In the genomic region with DNA sequence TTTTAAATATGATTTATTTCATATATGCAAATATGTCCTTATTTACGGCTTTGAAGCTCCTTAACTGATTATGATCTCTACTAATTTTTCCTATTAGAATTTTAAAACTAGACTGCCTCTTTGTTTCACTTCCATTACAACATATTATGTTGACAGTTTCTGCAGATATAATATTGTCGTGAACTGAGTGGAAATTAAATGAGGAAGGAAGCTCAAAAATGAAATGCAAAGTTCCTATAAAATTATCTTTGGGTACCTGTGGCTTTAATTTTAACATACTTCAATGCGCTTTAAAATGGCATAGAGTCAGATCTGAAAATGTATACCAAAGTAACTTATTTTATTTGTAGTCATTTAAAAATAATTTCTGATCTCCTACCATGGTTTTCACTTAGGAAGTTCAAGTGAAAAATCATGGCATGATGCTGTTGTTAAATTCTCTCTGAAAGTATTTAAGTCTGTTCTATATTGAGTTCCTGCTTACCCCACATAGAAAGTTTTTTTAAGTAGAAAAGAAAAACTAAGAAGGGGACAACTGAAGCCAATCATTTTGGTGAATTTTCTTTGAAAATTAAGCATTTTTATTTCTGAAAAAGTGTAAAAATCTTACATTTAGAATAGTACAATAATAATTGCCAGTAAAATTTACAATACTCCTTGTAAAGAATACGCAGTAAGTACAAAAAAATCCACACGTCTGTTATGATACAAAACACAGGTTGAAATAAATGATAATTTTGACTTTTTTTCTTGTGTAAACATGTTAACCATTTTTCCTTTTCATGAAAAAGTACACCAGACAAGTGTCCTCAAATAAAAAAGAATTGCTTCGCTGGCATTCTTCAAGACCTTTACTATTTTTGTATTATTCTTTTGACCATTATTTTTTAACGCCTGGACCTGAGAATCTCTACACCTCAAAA, we compare ENCODE assay signal across 9 cellular contexts. TPM values are rescaled to one million over a fixed set of nuclear protein-coding genes. Genes with fewer than 3 reads are reported as not detected.
DNase-seq lines count a peak whose midpoint lies in the region; ATAC-seq and TF ChIP-seq lines count a peak whose summit lies in the region.
"Had no signal": no experiment of that assay in that cellular context is flagged by ENCODE, and none has a peak within 500 bp of the region (broad histone marks: within the 10 kb centered on the region; RNA-seq: fewer than 3 reads in every experiment).

No MANE protein-coding gene starts in this region.

- H3K36me3 Mint-ChIP-seq in activated CD4-positive, alpha-beta memory T cell treated with anti-CD3 and anti-CD28 coated beads, Interleukin-2, amount 10 ng/mL, durations not matched to agents 7 days and 5 days (ENCODE audit: low read depth), result peaks cover 12% of the 10 kb centered on the region
- peaks cover 18% of the 10 kb centered on the region for H3K36me3 Mint-ChIP-seq in activated CD4-positive, alpha-beta memory T cell treated with anti-CD3 and anti-CD28 coated beads for 36 hours
- peaks cover 1 to 5% of the 10 kb centered on the region in 2 donors for H3K36me3 Mint-ChIP-seq in stimulated activated naive B cell treated with anti-CD40 and anti-IgM and Interleukin-4, amounts not matched to agents 10 μg/mL and 1 μg/mL and 100 μg/mL, for 72 hours

- peak overlapping the region; percentile 62 for H3K4me3 Mint-ChIP-seq in activated CD4-positive, alpha-beta memory T cell treated with anti-CD3 and anti-CD28 coated beads, Interleukin-2, amount 10 ng/mL, durations not matched to agents 7 days and 5 days
- H3K4me3 Mint-ChIP-seq in activated CD4-positive, alpha-beta memory T cell treated with anti-CD3 and anti-CD28 coated beads for 36 hours, result no peak overlapping the region
- peak overlapping the region in 1 of 2 donors; percentile 79 for H3K4me3 Mint-ChIP-seq in stimulated activated naive B cell treated with anti-CD40 and anti-IgM and Interleukin-4, amounts not matched to agents 10 μg/mL and 1 μg/mL and 100 μg/mL, for 72 hours

- POLR2A ChIA-PET in activated CD4-positive, alpha-beta memory T cell treated with anti-CD3 and anti-CD28 coated beads, Interleukin-2, amount 10 ng/mL, durations not matched to agents 7 days and 5 days (lab: Charles Lee), result no interaction called here
- POLR2A ChIA-PET in activated CD4-positive, alpha-beta memory T cell treated with anti-CD3 and anti-CD28 coated beads for 36 hours (lab: Charles Lee), result no interaction called here

- peaks cover 10% of the 10 kb centered on the region for H3K27me3 ChIP-seq in WERI-Rb-1 (ENCODE audit: insufficient read depth, low read depth, severe bottlenecking)

- no peak overlapping the region for H3K27ac Mint-ChIP-seq in activated CD4-positive, alpha-beta memory T cell treated with anti-CD3 and anti-CD28 coated beads, Interleukin-2, amount 10 ng/mL, durations not matched to agents 7 days and 5 days
- no peak overlapping the region for H3K27ac Mint-ChIP-seq in activated CD4-positive, alpha-beta memory T cell treated with anti-CD3 and anti-CD28 coated beads for 36 hours
- peak overlapping the region; percentile 91 for H3K27ac Mint-ChIP-seq in stimulated activated naive B cell treated with anti-CD40 and anti-IgM and Interleukin-4, amounts not matched to agents 10 μg/mL and 1 μg/mL and 100 μg/mL, for 72 hours

- H3K27ac ChIP-seq in WERI-Rb-1, result peak overlapping the region; percentile 61

- H3K36me3 ChIP-seq in WERI-Rb-1, result peaks cover 8% of the 10 kb centered on the region

- peaks cover 83% of the 10 kb centered on the region for H3K27me3 Mint-ChIP-seq in activated CD4-positive, alpha-beta memory T cell treated with anti-CD3 and anti-CD28 coated beads, Interleukin-2, amount 10 ng/mL, durations not matched to agents 7 days and 5 days
- peaks cover 75% of the 10 kb centered on the region for H3K27me3 Mint-ChIP-seq in activated CD4-positive, alpha-beta memory T cell treated with anti-CD3 and anti-CD28 coated beads for 36 hours
- H3K27me3 Mint-ChIP-seq in stimulated activated naive B cell treated with anti-CD40 and anti-IgM and Interleukin-4, amounts not matched to agents 10 μg/mL and 1 μg/mL and 100 μg/mL, for 72 hours, result peaks cover 53 to 67% of the 10 kb centered on the region in 2 donors

- DNase-seq in activated CD4-positive, alpha-beta memory T cell treated with anti-CD3 and anti-CD28 coated beads, Interleukin-2, amount 10 ng/mL, durations not matched to agents 7 days and 5 days, result no peak
- no peak for DNase-seq in activated CD4-positive, alpha-beta memory T cell treated with anti-CD3 and anti-CD28 coated beads for 36 hours
- no peak for DNase-seq in WERI-Rb-1
- DNase-seq in fibroblast of the aortic adventitia (ENCODE audit: low read depth), result peak; percentile 39
- DNase-seq in stimulated activated naive B cell treated with anti-CD40 and anti-IgM and Interleukin-4, amounts not matched to agents 10 μg/mL and 1 μg/mL and 100 μg/mL, for 72 hours, result no peak
- DNase-seq in Right ventricle myocardium superior, result no peak
- DNase-seq in cerebellar nuclear complex (lab: John Stamatoyannopoulos, UW), result no peak
- DNase-seq in SIG-M5 (lab: John Stamatoyannopoulos, UW), result no peak
- DNase-seq: SHP77 treated with DMSO at 0.1 percent for 48 hours had no signal

- no peak for ATAC-seq in stimulated activated naive B cell treated with anti-CD40 and anti-IgM and Interleukin-4, amounts not matched to agents 10 μg/mL and 1 μg/mL and 100 μg/mL, for 72 hours (replicated peaks)
- ATAC-seq in Right ventricle myocardium superior (ENCODE audit: poor library complexity), result no peak

- intact Hi-C loops in activated CD4-positive, alpha-beta memory T cell treated with anti-CD3 and anti-CD28 coated beads for 36 hours (cut with micrococcal nuclease), result loop anchor here (2.0 to 5.0 kb wide), 3 partner anchors 53 to 489 kb away; partner anchors contain the start of genes BTF3 and FCHO2
- intact Hi-C loops in Right ventricle myocardium superior (cut with DNase I), result no loop called here

- no peaks in the 10 kb centered on the region for H3K9me3 Mint-ChIP-seq in activated CD4-positive, alpha-beta memory T cell treated with anti-CD3 and anti-CD28 coated beads, Interleukin-2, amount 10 ng/mL, durations not matched to agents 7 days and 5 days
- H3K9me3 Mint-ChIP-seq in activated CD4-positive, alpha-beta memory T cell treated with anti-CD3 and anti-CD28 coated beads for 36 hours, result no peaks in the 10 kb centered on the region
- H3K9me3 Mint-ChIP-seq in stimulated activated naive B cell treated with anti-CD40 and anti-IgM and Interleukin-4, amounts not matched to agents 10 μg/mL and 1 μg/mL and 100 μg/mL, for 72 hours, result peaks cover 4 to 6% of the 10 kb centered on the region in 2 donors

- H3K4me3 ChIP-seq in WERI-Rb-1 (ENCODE audit: low read depth, low read length) (peak overlapping the region; percentile 88), fibroblast of the aortic adventitia (ENCODE audit: low read depth, low read length) (peak overlapping the region; percentile 78)

- CTCF ChIA-PET in activated CD4-positive, alpha-beta memory T cell treated with anti-CD3 and anti-CD28 coated beads, Interleukin-2, amount 10 ng/mL, durations not matched to agents 7 days and 5 days (lab: Charles Lee), result interaction anchor here (1.0 to 1.3 kb wide), 2 partner anchors 9 to 230 kb away, joined by 5 read pairs; no protein-coding TSS in a partner anchor
- CTCF ChIA-PET in activated CD4-positive, alpha-beta memory T cell treated with anti-CD3 and anti-CD28 coated beads for 36 hours (lab: Charles Lee), result no interaction called here

- TF ChIP-seq CTCF in WERI-Rb-1 (IDR thresholded peaks at IDR 0.05; ENCODE audit: low read depth, low read length), result no peak
- no peak for TF ChIP-seq CTCF in fibroblast of the aortic adventitia (IDR thresholded peaks at IDR 0.05; ENCODE audit: insufficient read depth, low read length)

- H3K9me3 ChIP-seq in WERI-Rb-1 (ENCODE audit: severe bottlenecking), result no peaks in the 10 kb centered on the region

- H3K4me1 Mint-ChIP-seq in activated CD4-positive, alpha-beta memory T cell treated with anti-CD3 and anti-CD28 coated beads, Interleukin-2, amount 10 ng/mL, durations not matched to agents 7 days and 5 days, result peaks cover 25% of the 10 kb centered on the region
- peaks cover 20% of the 10 kb centered on the region for H3K4me1 Mint-ChIP-seq in activated CD4-positive, alpha-beta memory T cell treated with anti-CD3 and anti-CD28 coated beads for 36 hours (ENCODE audit: low read depth)
- H3K4me1 Mint-ChIP-seq in stimulated activated naive B cell treated with anti-CD40 and anti-IgM and Interleukin-4, amounts not matched to agents 10 μg/mL and 1 μg/mL and 100 μg/mL, for 72 hours, result peaks cover 6 to 35% of the 10 kb centered on the region in 2 donors

RNA-seq across cellular contexts. Expression of gene FOXD1, which starts 2.6 kb away (rescaled TPM):
- total RNA-seq in activated CD4-positive, alpha-beta memory T cell treated with anti-CD3 and anti-CD28 coated beads, Interleukin-2, amount 10 ng/mL, durations not matched to agents 7 days and 5 days, result under 1 TPM; 0.28 to 0.38 TPM
- under 1 TPM; 0.38 to 0.46 TPM for total RNA-seq in activated CD4-positive, alpha-beta memory T cell treated with anti-CD3 and anti-CD28 coated beads for 36 hours
- 0.74 and 4.2 TPM in 2 replicates for total RNA-seq in fibroblast of the aortic adventitia (ENCODE audit: low replicate concordance)
- not detected for total RNA-seq in Right ventricle myocardium superior

RNA-seq across cellular contexts. Expression of gene BTF3, which starts 52.3 kb away (rescaled TPM):
- total RNA-seq in activated CD4-positive, alpha-beta memory T cell treated with anti-CD3 and anti-CD28 coated beads, Interleukin-2, amount 10 ng/mL, durations not matched to agents 7 days and 5 days, result 100 to 1,000 TPM; 716 to 729 TPM
- total RNA-seq in activated CD4-positive, alpha-beta memory T cell treated with anti-CD3 and anti-CD28 coated beads for 36 hours, result 100 to 1,000 TPM; 936 to 944 TPM
- 393 and 484 TPM in 2 replicates for total RNA-seq in fibroblast of the aortic adventitia (ENCODE audit: low replicate concordance)
- 364 TPM for total RNA-seq in Right ventricle myocardium superior
